18 cellular contexts compared by ENCODE assay signal in genomic region chr6:5665667-5666066, GRCh38.
DNase-seq lines count a peak whose midpoint lies in the region; ATAC-seq and TF ChIP-seq lines count a peak whose summit lies in the region.
"Had no signal": no experiment of that assay in that cellular context is flagged by ENCODE, and none has a peak within 500 bp of the region (broad histone marks: within the 10 kb centered on the region; RNA-seq: fewer than 3 reads in every experiment).

No MANE protein-coding gene starts in this region.

- no peaks in the 10 kb centered on the region for H3K79me2 ChIP-seq in DND-41 (ENCODE audit: insufficient read depth, low read length)

- peak overlapping the region; percentile 27; the same call in 1 of the 2 replicates for H3K27ac ChIP-seq in DND-41 (ENCODE audit: low read length)
- H3K27ac ChIP-seq: esophagus muscularis mucosa, tibial artery had no signal

- no TSS peak for BruUV-seq in MCF 10A (replicated peaks; lab: Mats Ljungman, UMichigan)

- TF ChIP-seq CTCF in DND-41 (IDR thresholded peaks at IDR 0.05; ENCODE audit: borderline replicate concordance, extremely low read depth, low read length, poor library complexity, severe bottlenecking): no peak
- TF ChIP-seq CTCF in activated B cell treated with CpG ODN at 0.5 μM for 24 hours (IDR thresholded peaks at IDR 0.05): no peak
- TF ChIP-seq CTCF in MCF 10A (IDR thresholded peaks at IDR 0.05; ENCODE audit: unreplicated experiment): no peak

- H3K9ac ChIP-seq in DND-41 (ENCODE audit: low read depth, low read length): no peak overlapping the region

- no peak overlapping the region for H2AFZ ChIP-seq in DND-41 (ENCODE audit: low read depth, low read length)

- no peak overlapping the region for H3K4me2 ChIP-seq in DND-41 (ENCODE audit: insufficient read depth, low read length)

- CTCF ChIA-PET in activated B cell treated with CpG ODN at 0.5 μM for 24 hours (lab: Charles Lee): no interaction called here
- CTCF ChIA-PET in MCF 10A (lab: Yijun Ruan, JAX): interaction anchor here (0.6 kb wide), 1 partner anchor 828 kb away, joined by 3 read pairs; no protein-coding TSS in a partner anchor

- peaks cover 48% of the 10 kb centered on the region for H3K4me1 ChIP-seq in DND-41 (ENCODE audit: insufficient read depth, low read length)
- H3K4me1 ChIP-seq: tibial artery had no signal

- no peak overlapping the region for H3K4me3 ChIP-seq in DND-41 (ENCODE audit: low read depth in 1 of 2, low read length in 2 of 2)
- H3K4me3 ChIP-seq: esophagus muscularis mucosa, tibial artery had no signal

- ATAC-seq in DND-41 (ENCODE audit: insufficient read depth, low read depth): no peak
- no peak for ATAC-seq in activated B cell treated with CpG ODN at 0.5 μM for 24 hours (ENCODE audit: low read depth)
- no peak for ATAC-seq in naive B cell (ENCODE audit: low read depth in 2 of 2)
- no peak for ATAC-seq in GM21723 (IDR thresholded peaks at IDR 0.05; ENCODE audit: unreplicated experiment)
- ATAC-seq in HG02588 (IDR thresholded peaks at IDR 0.05; ENCODE audit: unreplicated experiment): no peak
- ATAC-seq: left cardiac atrium had no signal

- intact Hi-C loops in activated B cell treated with CpG ODN at 0.5 μM for 24 hours (cut with micrococcal nuclease) (loop anchor here (2.0 kb wide), 1 partner anchor 15 kb away; no protein-coding TSS in a partner anchor), MCF 10A (cut with micrococcal nuclease) (no loop called here)

- DNase-seq in T-helper 1 cell (no peak), DND-41 (no peak), activated B cell treated with CpG ODN at 0.5 μM for 24 hours (no peak), naive B cell (no peak), MCF 10A (ENCODE audit: unreplicated experiment) (no peak)
- DNase-seq: anterior cingulate cortex; C1 segment of cervical spinal cord; effector CD4-positive, alpha-beta T cell; left cardiac atrium; midbrain; NCI-H2081; retina; stimulated activated CD4-positive, alpha-beta T cell treated with anti-CD3 and anti-CD28 coated beads, Interleukin-12 subunit alpha, Interleukin-12 subunit beta, amount 100 ng/mL, for 4 hours; tibial artery had no signal

- peaks cover 7% of the 10 kb centered on the region for H3K36me3 Mint-ChIP-seq in T-helper 1 cell treated with Interleukin-12 subunit alpha and Interleukin-12 subunit beta and Interleukin-4 antibody, amounts not matched to agents 30 μg/mL and 1 μg/mL, for 36 hours (ENCODE audit: low read depth)
- H3K36me3 Mint-ChIP-seq in activated B cell treated with CpG ODN at 0.5 μM for 24 hours (ENCODE audit: low read depth) (no peaks in the 10 kb centered on the region), naive B cell (no peaks in the 10 kb centered on the region), MCF 10A (ENCODE audit: insufficient read depth, unreplicated experiment) (no peaks in the 10 kb centered on the region)

- H3K27ac Mint-ChIP-seq in T-helper 1 cell treated with Interleukin-12 subunit alpha and Interleukin-12 subunit beta and Interleukin-4 antibody, amounts not matched to agents 30 μg/mL and 1 μg/mL, for 36 hours: peak overlapping the region; percentile 72
- peak overlapping the region; percentile 74 for H3K27ac Mint-ChIP-seq in activated B cell treated with CpG ODN at 0.5 μM for 24 hours
- H3K27ac Mint-ChIP-seq in naive B cell: peak overlapping the region; percentile 18 to 88 (median 76)
- H3K27ac Mint-ChIP-seq in MCF 10A (ENCODE audit: low read depth, unreplicated experiment): no peak overlapping the region

- POLR2A ChIA-PET in activated B cell treated with CpG ODN at 0.5 μM for 24 hours (lab: Charles Lee) (no interaction called here), MCF 10A (lab: Yijun Ruan, JAX) (interaction anchor here (0.6 kb wide), 1 partner anchor 251 kb away, joined by 3 read pairs; no protein-coding TSS in a partner anchor)

- peaks cover 3% of the 10 kb centered on the region for H3K9me3 Mint-ChIP-seq in T-helper 1 cell treated with Interleukin-12 subunit alpha and Interleukin-12 subunit beta and Interleukin-4 antibody, amounts not matched to agents 30 μg/mL and 1 μg/mL, for 36 hours
- H3K9me3 Mint-ChIP-seq in activated B cell treated with CpG ODN at 0.5 μM for 24 hours (no peaks in the 10 kb centered on the region), naive B cell (peaks cover 0 to 4% (median 0%) of the 10 kb centered on the region in 7 donors), MCF 10A (ENCODE audit: unreplicated experiment) (peaks cover 9% of the 10 kb centered on the region)

- no peaks in the 10 kb centered on the region for H3K36me3 ChIP-seq in DND-41 (ENCODE audit: insufficient read depth, low read length)
- H3K36me3 ChIP-seq: esophagus muscularis mucosa, tibial artery had no signal

- peaks cover 35% of the 10 kb centered on the region for H3K4me1 Mint-ChIP-seq in T-helper 1 cell treated with Interleukin-12 subunit alpha and Interleukin-12 subunit beta and Interleukin-4 antibody, amounts not matched to agents 30 μg/mL and 1 μg/mL, for 36 hours (ENCODE audit: low read depth)
- peaks cover 59% of the 10 kb centered on the region for H3K4me1 Mint-ChIP-seq in activated B cell treated with CpG ODN at 0.5 μM for 24 hours
- peaks cover 33 to 57% (median 38%) of the 10 kb centered on the region in 3 donors for H3K4me1 Mint-ChIP-seq in naive B cell
- H3K4me1 Mint-ChIP-seq in MCF 10A (ENCODE audit: insufficient read depth, unreplicated experiment): peaks cover 7% of the 10 kb centered on the region

- peaks cover 27% of the 10 kb centered on the region for H4K20me1 ChIP-seq in DND-41 (ENCODE audit: insufficient read depth, low read length)

- no peaks in the 10 kb centered on the region for H3K27me3 Mint-ChIP-seq in T-helper 1 cell treated with Interleukin-12 subunit alpha and Interleukin-12 subunit beta and Interleukin-4 antibody, amounts not matched to agents 30 μg/mL and 1 μg/mL, for 36 hours (ENCODE audit: low read depth)
- H3K27me3 Mint-ChIP-seq in activated B cell treated with CpG ODN at 0.5 μM for 24 hours (no peaks in the 10 kb centered on the region), naive B cell (no peaks in the 10 kb centered on the region), MCF 10A (ENCODE audit: insufficient read depth, unreplicated experiment) (no peaks in the 10 kb centered on the region)

- H3K27me3 ChIP-seq in DND-41 (ENCODE audit: insufficient read depth, low read length, poor library complexity): no peaks in the 10 kb centered on the region
- H3K27me3 ChIP-seq: esophagus muscularis mucosa, tibial artery had no signal

- peak overlapping the region; percentile 33 for H3K4me3 Mint-ChIP-seq in T-helper 1 cell treated with Interleukin-12 subunit alpha and Interleukin-12 subunit beta and Interleukin-4 antibody, amounts not matched to agents 30 μg/mL and 1 μg/mL, for 36 hours
- peak overlapping the region; percentile 19 for H3K4me3 Mint-ChIP-seq in activated B cell treated with CpG ODN at 0.5 μM for 24 hours
- H3K4me3 Mint-ChIP-seq in naive B cell: peak overlapping the region in 4 of 8 donors; percentile 35 to 59 (median 49)
- no peak overlapping the region for H3K4me3 Mint-ChIP-seq in MCF 10A (ENCODE audit: unreplicated experiment)

- H3K9me3 ChIP-seq in DND-41 (ENCODE audit: insufficient read depth, low read length, severe bottlenecking): no peaks in the 10 kb centered on the region
- H3K9me3 ChIP-seq: esophagus muscularis mucosa, tibial artery had no signal
